Comparison of ENCODE assay signal across 9 cellular contexts in genomic region chr16:87581867-87582220, GRCh38. TPM values are rescaled to one million over a fixed set of nuclear protein-coding genes. Genes with fewer than 3 reads are reported as not detected.
DNase-seq lines count a peak whose midpoint lies in the region; ATAC-seq and TF ChIP-seq lines count a peak whose summit lies in the region.
"Had no signal": no experiment of that assay in that cellular context is flagged by ENCODE, and none has a peak within 500 bp of the region (broad histone marks: within the 10 kb centered on the region; RNA-seq: fewer than 3 reads in every experiment).

No MANE protein-coding gene starts in this region.

- H3K27ac Mint-ChIP-seq in T-cell, result no peak overlapping the region

- no peak overlapping the region for H3K4me3 Mint-ChIP-seq in T-cell

- H3K27me3 ChIP-seq in lung (ENCODE audit: control insufficient read depth, insufficient read depth), result no peaks in the 10 kb centered on the region
- no peaks in the 10 kb centered on the region for H3K27me3 ChIP-seq in vagina

- H3K36me3 ChIP-seq in lung (ENCODE audit: control insufficient read depth in 2 of 2, insufficient read depth in 2 of 2, low read length in 2 of 2), result no peaks in the 10 kb centered on the region
- no peaks in the 10 kb centered on the region for H3K36me3 ChIP-seq in vagina

- peaks cover 0 to 2% of the 10 kb centered on the region in 2 donors for H3K9me3 ChIP-seq in lung (ENCODE audit: control insufficient read depth in 2 of 2, insufficient read depth in 1 of 2, low read length in 1 of 2)
- no peaks in the 10 kb centered on the region for H3K9me3 ChIP-seq in vagina

- no peak for TF ChIP-seq POLR2A in vagina (IDR thresholded peaks at IDR 0.05)

- H3K4me3 ChIP-seq in lung, result no peak overlapping the region
- peak overlapping the region; percentile 12 to 25 for H3K4me3 ChIP-seq in vagina

- H3K9me3 Mint-ChIP-seq in T-cell, result no peaks in the 10 kb centered on the region

- no peaks in the 10 kb centered on the region for H3K4me1 ChIP-seq in lung (ENCODE audit: control insufficient read depth in 2 of 2, insufficient read depth in 2 of 2, low read length in 2 of 2)
- H3K4me1 ChIP-seq in vagina, result peaks cover 29% of the 10 kb centered on the region

- TF ChIP-seq CTCF in lung (IDR thresholded peaks at IDR 0.05; ENCODE audit: control extremely low read depth, extremely low read depth) (no peak), vagina (IDR thresholded peaks at IDR 0.05) (no peak)

- CTCF ChIA-PET in T-cell (lab: Charles Lee), result no interaction called here

- peaks cover 39 to 42% of the 10 kb centered on the region in 2 donors for H3K27me3 Mint-ChIP-seq in T-cell

- POLR2A ChIA-PET in T-cell (lab: Charles Lee), result no interaction called here

- H3K4me1 Mint-ChIP-seq in T-cell, result no peaks in the 10 kb centered on the region

- H3K27ac ChIP-seq in lung (ENCODE audit: low read depth in 1 of 2, low read length in 1 of 2), result peak overlapping the region in 1 of 2 donors; percentile 80
- peak overlapping the region; percentile 96 for H3K27ac ChIP-seq in vagina
- H3K27ac ChIP-seq: 22Rv1 had no signal

- ATAC-seq in lung (ENCODE audit: insufficient read depth, low FRiP score) (peak; percentile 77), HG03521 (IDR thresholded peaks at IDR 0.05; ENCODE audit: unreplicated experiment) (no peak), T-cell (replicated peaks in 1 of 4) (no peak)

- H3K36me3 Mint-ChIP-seq in T-cell, result no peaks in the 10 kb centered on the region

- peak; percentile 45 for DNase-seq in DMS 273 (lab: John Stamatoyannopoulos, UW; ENCODE audit: unreplicated experiment)
- no peak for DNase-seq in DMS 273 treated with DMSO at 0.1 percent for 48 hours (lab: John Stamatoyannopoulos, UW)
- peak; percentile 91 for DNase-seq in dermis blood vessel endothelial cell
- peak; percentile 68 for DNase-seq in lung (ENCODE audit: low spot score)
- peak in 1 of 2 donors; percentile 94 for DNase-seq in vagina (ENCODE audit: extremely low spot score in 2 of 2)
- DNase-seq in activated CD8-positive, alpha-beta memory T cell treated with anti-CD3 and anti-CD28 coated beads, Interleukin-2, amount 50 U/mL, for 4 hours, result no peak
- no peak for DNase-seq in T-cell

- 48 to 55% methylated on average over 5 of the region's 5 CpGs for WGBS in lung, 2 donors

- intact Hi-C loops in vagina (cut with DNase I), result loop anchor here (10.0 kb wide), 1 partner anchor 183 kb away; the partner anchor contains the start of gene KLHDC4

RNA-seq across cellular contexts. Expression of gene JPH3, which starts 20.5 kb away (rescaled TPM):
- total RNA-seq in dermis blood vessel endothelial cell (0.34 and 0.51 TPM in 2 replicates), lung (under 1 TPM; 0.21 to 0.68 TPM), vagina (2.0 TPM), T-cell (not detected)
- under 1 TPM; 0.04 to 0.05 TPM for polyA plus RNA-seq in lung

Comparison
In these comparisons a context has a peak if more than half of its experiments do, and no peak if none do; other contexts are left out.
1. DNase-seq: peak in DMS 273 (single experiment), dermis blood vessel endothelial cell (single experiment) and lung (single experiment); none in DMS 273 treated with DMSO at 0.1 percent for 48 hours (single experiment), activated CD8-positive, alpha-beta memory T cell treated with anti-CD3 and anti-CD28 coated beads, Interleukin-2, amount 50 U/mL, for 4 hours (single experiment) and T-cell (0 of 34).